20 cellular contexts compared by ENCODE assay signal in genomic region chr5:150599281-150599680, GRCh38. TPM values are rescaled to one million over a fixed set of nuclear protein-coding genes. Genes with fewer than 3 reads are reported as not detected.
DNase-seq lines count a peak whose midpoint lies in the region; ATAC-seq and TF ChIP-seq lines count a peak whose summit lies in the region.
"Had no signal": no experiment of that assay in that cellular context is flagged by ENCODE, and none has a peak within 500 bp of the region (broad histone marks: within the 10 kb centered on the region; RNA-seq: fewer than 3 reads in every experiment).

No MANE protein-coding gene starts in this region.

- H3K4me1 ChIP-seq in SK-N-SH (ENCODE audit: control insufficient read depth in 1 of 2, insufficient read depth in 2 of 2, low read depth in 1 of 2, low read length in 1 of 2) (peaks cover 37 to 87% of the 10 kb centered on the region in 2 experiments), heart right ventricle (peaks cover 35 to 99% (median 85%) of the 10 kb centered on the region in 9 donors), osteoblast (ENCODE audit: insufficient read depth, low read length) (peaks cover 3% of the 10 kb centered on the region), upper lobe of left lung (peaks cover 30 to 51% (median 43%) of the 10 kb centered on the region in 4 donors)
- H3K4me1 ChIP-seq: prostate gland had no signal

- H4K20me1 ChIP-seq in SK-N-SH (ENCODE audit: insufficient read depth) = no peaks in the 10 kb centered on the region
- H4K20me1 ChIP-seq in osteoblast (ENCODE audit: insufficient read depth, low read length) = no peaks in the 10 kb centered on the region

- TF ChIP-seq CTCF in SK-N-SH (IDR thresholded peaks at IDR 0.05) (no peak), heart right ventricle (IDR thresholded peaks at IDR 0.05) (no peak), osteoblast (IDR thresholded peaks at IDR 0.05; ENCODE audit: extremely low read depth, low read depth, low read length) (no peak), upper lobe of left lung (IDR thresholded peaks at IDR 0.05) (no peak)

- no peak overlapping the region for H3K9ac ChIP-seq in SK-N-SH

- intact Hi-C loops in heart right ventricle (cut with DNase I) = loop anchor here in 2 of 10 donors (5.0 kb wide), 1 partner anchor 43 kb away; the partner anchor contains the start of gene SYNPO (in 2 of the 2)

- WGBS in SK-N-SH (ENCODE audit: low lambda C conversion rate) = 97% methylated on average over 5 of the region's 5 CpGs
- 86 to 88% methylated on average over 5 of the region's 5 CpGs for WGBS in heart right ventricle, 2 donors
- WGBS in upper lobe of left lung, 2 donors = 88 to 92% methylated on average over 2 to 5 of the region's 5 CpGs

- ATAC-seq in SK-N-SH treated with all-trans-retinoic acid at 6 μM for 48 hours (no peak), heart right ventricle (no peak), upper lobe of left lung (ENCODE audit: low FRiP score in 2 of 2) (no peak)
- no peak for ATAC-seq in activated T-cell treated with anti-CD3 and anti-CD28 coated beads, Interleukin-2, amount 50 U/mL, for 72 hours (replicated peaks in 1 of 2)
- ATAC-seq: stimulated activated memory B cell treated with anti-CD40 and anti-IgM and Interleukin-4, amounts not matched to agents 10 μg/mL and 1 μg/mL and 100 μg/mL, for 72 hours had no signal

- no peaks in the 10 kb centered on the region for H3K9me3 ChIP-seq in SK-N-SH
- H3K9me3 ChIP-seq in heart right ventricle = no peaks in the 10 kb centered on the region
- no peaks in the 10 kb centered on the region for H3K9me3 ChIP-seq in osteoblast (ENCODE audit: low read depth, low read length)
- H3K9me3 ChIP-seq in upper lobe of left lung = no peaks in the 10 kb centered on the region
- H3K9me3 ChIP-seq: prostate gland, thyroid gland had no signal

- H3K27ac Mint-ChIP-seq in activated T-cell treated with anti-CD3 and anti-CD28 coated beads, Interleukin-2, amount 50 U/mL, for 72 hours = no peak overlapping the region
- H3K27ac Mint-ChIP-seq: stimulated activated memory B cell treated with anti-CD40 and anti-IgM and Interleukin-4, amounts not matched to agents 10 μg/mL and 1 μg/mL and 100 μg/mL, for 72 hours; T-helper 2 cell treated with Interferon-gamma antibody and Interleukin-4, amounts not matched to agents 5 μg/mL and 100 μg/mL, for 36 hours had no signal

- no peaks in the 10 kb centered on the region for H3K9me3 Mint-ChIP-seq in activated T-cell treated with anti-CD3 and anti-CD28 coated beads, Interleukin-2, amount 50 U/mL, for 72 hours
- H3K9me3 Mint-ChIP-seq: stimulated activated memory B cell treated with anti-CD40 and anti-IgM and Interleukin-4, amounts not matched to agents 10 μg/mL and 1 μg/mL and 100 μg/mL, for 72 hours; T-helper 2 cell treated with Interferon-gamma antibody and Interleukin-4, amounts not matched to agents 5 μg/mL and 100 μg/mL, for 36 hours had no signal

- no peak overlapping the region for H3K4me3 Mint-ChIP-seq in activated T-cell treated with anti-CD3 and anti-CD28 coated beads, Interleukin-2, amount 50 U/mL, for 72 hours
- H3K4me3 Mint-ChIP-seq: stimulated activated memory B cell treated with anti-CD40 and anti-IgM and Interleukin-4, amounts not matched to agents 10 μg/mL and 1 μg/mL and 100 μg/mL, for 72 hours; T-helper 2 cell treated with Interferon-gamma antibody and Interleukin-4, amounts not matched to agents 5 μg/mL and 100 μg/mL, for 36 hours had no signal

- H3K4me3 ChIP-seq in SK-N-SH (ENCODE audit: low read depth in 2 of 2, low read length in 1 of 2) (no peak overlapping the region), heart right ventricle (no peak overlapping the region), osteoblast (ENCODE audit: insufficient read depth, low read length) (no peak overlapping the region), upper lobe of left lung (no peak overlapping the region)
- H3K4me3 ChIP-seq: prostate gland, skin epidermis, thyroid gland had no signal

- no peak for DNase-seq in SK-N-SH
- no peak for DNase-seq in heart right ventricle
- DNase-seq in osteoblast (ENCODE audit: insufficient read length, low spot score, missing footprints) = peak; percentile 26
- DNase-seq in upper lobe of left lung = no peak
- no peak for DNase-seq in HuH-7.5 (ENCODE audit: low spot score)
- no peak for DNase-seq in NCI-H1105 (lab: John Stamatoyannopoulos, UW)
- no peak for DNase-seq in activated T-cell treated with anti-CD3 and anti-CD28 coated beads, Interleukin-2, amount 50 U/mL, for 72 hours
- DNase-seq: activated CD4-positive, alpha-beta T cell treated with anti-CD3 and anti-CD28 coated beads, Interleukin-2, amount 50 U/mL, for 1 hour; activated gamma-delta T cell treated with Interleukin-2 at 50 U/mL for 16 hours; glutamatergic neuron; NCI-H1048; NCI-H446 treated with DMSO at 0.1 percent for 48 hours; thyroid gland had no signal

- CTCF ChIA-PET in SK-N-SH (lab: Yijun Ruan, JAX) = interaction anchor here (1.3 to 4.2 kb wide), 5 partner anchors 9 to 38 kb away, joined by 3 to 22 read pairs (median 5); no protein-coding TSS in a partner anchor

- no peaks in the 10 kb centered on the region for H3K9me2 ChIP-seq in SK-N-SH

- no peak for TF ChIP-seq EP300 in SK-N-SH (IDR thresholded peaks at IDR 0.05; ENCODE audit: borderline replicate concordance in 1 of 2, low read depth in 1 of 2, low read length in 1 of 2)
- TF ChIP-seq EP300 in upper lobe of left lung (IDR thresholded peaks at IDR 0.05) = no peak

- no peaks in the 10 kb centered on the region for H3K4me1 Mint-ChIP-seq in activated T-cell treated with anti-CD3 and anti-CD28 coated beads, Interleukin-2, amount 50 U/mL, for 72 hours (ENCODE audit: low read depth)

- H3K36me3 ChIP-seq in SK-N-SH (replicated peaks in 1 of 2; ENCODE audit: control insufficient read depth in 1 of 2, insufficient read depth in 2 of 2, low read length in 1 of 2) (no peaks in the 10 kb centered on the region), heart right ventricle (no peaks in the 10 kb centered on the region), osteoblast (ENCODE audit: insufficient read depth, low read length) (no peaks in the 10 kb centered on the region), upper lobe of left lung (no peaks in the 10 kb centered on the region)
- H3K36me3 ChIP-seq: prostate gland, thyroid gland had no signal

- no peaks in the 10 kb centered on the region for H3F3A ChIP-seq in SK-N-SH (replicated peaks; ENCODE audit: insufficient read depth)

- peak overlapping the region; percentile 85 to 99; a peak in 3 of 4 replicates for H3K27ac ChIP-seq in SK-N-SH (ENCODE audit: low read depth in 2 of 2, low read length in 1 of 2)
- peak overlapping the region; percentile 9 to 90 (median 82) for H3K27ac ChIP-seq in heart right ventricle
- no peak overlapping the region for H3K27ac ChIP-seq in osteoblast (ENCODE audit: low read depth, low read length)
- peak overlapping the region in 3 of 4 donors; percentile 27 to 73 (median 71) for H3K27ac ChIP-seq in upper lobe of left lung
- H3K27ac ChIP-seq: 22Rv1, prostate gland had no signal

- H2AFZ ChIP-seq in SK-N-SH (ENCODE audit: low read depth) = no peak overlapping the region
- H2AFZ ChIP-seq in osteoblast (ENCODE audit: low read length) = no peak overlapping the region

- H3K79me2 ChIP-seq in SK-N-SH (ENCODE audit: insufficient read depth) (no peaks in the 10 kb centered on the region), osteoblast (ENCODE audit: insufficient read depth, low read length) (no peaks in the 10 kb centered on the region)

- no peak for TF ChIP-seq POLR2A in upper lobe of left lung (IDR thresholded peaks at IDR 0.05)

- no peaks in the 10 kb centered on the region for H3K27me3 Mint-ChIP-seq in activated T-cell treated with anti-CD3 and anti-CD28 coated beads, Interleukin-2, amount 50 U/mL, for 72 hours (ENCODE audit: low read depth)

- H3K36me3 Mint-ChIP-seq in activated T-cell treated with anti-CD3 and anti-CD28 coated beads, Interleukin-2, amount 50 U/mL, for 72 hours (ENCODE audit: insufficient read depth in 2 of 2) = no peaks in the 10 kb centered on the region
- H3K36me3 Mint-ChIP-seq: stimulated activated memory B cell treated with anti-CD40 and anti-IgM and Interleukin-4, amounts not matched to agents 10 μg/mL and 1 μg/mL and 100 μg/mL, for 72 hours had no signal

- POLR2A ChIA-PET in SK-N-SH (lab: Yijun Ruan, JAX) = interaction anchor here (1.2 kb wide), 1 partner anchor 20 kb away, joined by 5 read pairs; no protein-coding TSS in a partner anchor

- no peaks in the 10 kb centered on the region for H3K27me3 ChIP-seq in SK-N-SH (ENCODE audit: insufficient read depth)
- no peaks in the 10 kb centered on the region for H3K27me3 ChIP-seq in heart right ventricle
- H3K27me3 ChIP-seq in osteoblast (ENCODE audit: insufficient read depth, low read length) = no peaks in the 10 kb centered on the region
- no peaks in the 10 kb centered on the region for H3K27me3 ChIP-seq in upper lobe of left lung
- H3K27me3 ChIP-seq: thyroid gland had no signal

- TF ChIP-seq RAD21 in SK-N-SH (IDR thresholded peaks at IDR 0.05; ENCODE audit: low read length) = no peak

- H3K4me2 ChIP-seq in SK-N-SH = peak overlapping the region; percentile 84; the same call in 1 of the 2 replicates
- no peak overlapping the region for H3K4me2 ChIP-seq in osteoblast (ENCODE audit: insufficient read depth, low read length)

TF ChIP-seq in SK-N-SH, 30 proteins besides CTCF, POLR2A, EP300 and RAD21 (continues in another document):
- TF ChIP-seq TCF12 (IDR thresholded peaks at IDR 0.05) = no peak
- no peak for TF ChIP-seq FOXM1 (IDR thresholded peaks at IDR 0.05; ENCODE audit: low read depth)
- no peak for TF ChIP-seq POLR2AphosphoS5 (IDR thresholded peaks at IDR 0.05; ENCODE audit: low read depth, low read length)

TF ChIP-seq in SK-N-SH treated with all-trans-retinoic acid at 6 μM for 48 hours, 23 proteins besides CTCF, POLR2A, EP300 and RAD21 (continues in another document):
- TF ChIP-seq ZNF8 (CRISPR knock-in tag; IDR thresholded peaks at IDR 0.05) = no peak
- TF ChIP-seq CSDC2 (CRISPR knock-in tag; IDR thresholded peaks at IDR 0.05) = no peak
- no peak for TF ChIP-seq ESRRG (CRISPR knock-in tag; IDR thresholded peaks at IDR 0.05)

RNA-seq across cellular contexts. Expression of gene SYNPO, which starts 41.2 kb away (rescaled TPM):
- polyA plus RNA-seq in SK-N-SH (2012; rRNA removed) (3.0 and 5.1 TPM in 2 replicates), heart right ventricle (100 to 1,000 TPM; 129 to 344 TPM)
- polyA plus RNA-seq in SK-N-SH (2012; cell fraction: cytosol; rRNA removed) = 3.3 and 4.5 TPM in 2 replicates
- 9.8 and 14.0 TPM in 2 replicates for polyA plus RNA-seq in SK-N-SH (2012; cell fraction: nucleus; rRNA removed)
- total RNA-seq in heart right ventricle (100 to 1,000 TPM; 589 to 777 (median 703) TPM), osteoblast (2.7 and 4.0 TPM in 2 replicates), upper lobe of left lung (100 to 1,000 TPM in 2 of 6 donors, 10 to 100 TPM in 4; 41.9 to 150 (median 84.3) TPM)
- under 1 TPM; 0.30 to 0.36 TPM for total RNA-seq in activated T-cell treated with anti-CD3 and anti-CD28 coated beads, Interleukin-2, amount 50 U/mL, for 72 hours
- polyA plus RNA-seq: neural cell had no signal
